24 cellular contexts compared by ENCODE assay signal in genomic region chr6:110760589-110760988, GRCh38.
"Had no signal": no experiment of that assay in that cellular context is flagged by ENCODE, and none has a peak within 500 bp of the region (broad histone marks: within the 10 kb centered on the region; RNA-seq: fewer than 3 reads in every experiment).

No MANE protein-coding gene starts in this region.

- H3K27me3 Mint-ChIP-seq: naive thymus-derived CD8-positive, alpha-beta T cell; stimulated activated naive CD8-positive, alpha-beta T cell treated with anti-CD3 and anti-CD28 coated beads, Interleukin-15, Interleukin-2, amounts not matched to agents 100 ng/mL and 50 ng/mL, for 24 hours; type B pancreatic cell had no signal

- H3K36me3 ChIP-seq: left lung, lower lobe of right lung, pancreas, prostate gland, sigmoid colon, tibial nerve, uterus had no signal

- H3K27ac ChIP-seq: hepatocyte, left lung, lower lobe of right lung, pancreas, prostate gland, sigmoid colon, spleen, tibial nerve, uterus had no signal

- FAIRE-seq: pancreas, small intestine had no signal

- H3K4me1 ChIP-seq: left lung, lower lobe of right lung, prostate gland, sigmoid colon, tibial nerve, uterus had no signal

- H3K4me3 Mint-ChIP-seq: naive thymus-derived CD8-positive, alpha-beta T cell; stimulated activated effector memory CD8-positive, alpha-beta T cell treated with anti-CD3 and anti-CD28 coated beads, Interleukin-12 subunit alpha, Interleukin-12 subunit beta, amount 100 ng/mL, for 72 hours; stimulated activated naive CD8-positive, alpha-beta T cell treated with anti-CD3 and anti-CD28 coated beads, Interleukin-15, Interleukin-2, amounts not matched to agents 100 ng/mL and 50 ng/mL, for 24 hours; type B pancreatic cell had no signal

- DNase-seq: islet precursor cell; left colon; left lung; lower lobe of right lung; mammary epithelial cell; naive thymus-derived CD8-positive, alpha-beta T cell; nucleus accumbens; pancreas; posterior cingulate gyrus; retina; right cardiac atrium; sigmoid colon; small intestine; spleen; stimulated activated CD4-positive, alpha-beta T cell treated with anti-CD3 and anti-CD28 coated beads, Interleukin-4, amount 100 ng/mL, for 24 hours; stimulated activated naive CD4-positive, alpha-beta T cell; substantia nigra; uterus had no signal

- H3K4me2 ChIP-seq: hepatocyte had no signal

- H3K27ac Mint-ChIP-seq: stimulated activated effector memory CD8-positive, alpha-beta T cell treated with anti-CD3 and anti-CD28 coated beads, Interleukin-12 subunit alpha, Interleukin-12 subunit beta, amount 100 ng/mL, for 72 hours; stimulated activated naive CD8-positive, alpha-beta T cell treated with anti-CD3 and anti-CD28 coated beads, Interleukin-15, Interleukin-2, amounts not matched to agents 100 ng/mL and 50 ng/mL, for 24 hours; type B pancreatic cell had no signal

- H3K9me3 ChIP-seq: left lung, lower lobe of right lung, pancreas, prostate gland, sigmoid colon, spleen, tibial nerve, uterus had no signal

- H2AFZ ChIP-seq: hepatocyte had no signal

- H3K4me3 ChIP-seq: hepatocyte, left lung, lower lobe of right lung, pancreas, prostate gland, sigmoid colon, spleen, tibial nerve, uterus had no signal

- H3K27me3 ChIP-seq: hepatocyte, left lung, pancreas, sigmoid colon, spleen, tibial nerve, uterus had no signal

- ATAC-seq: left colon; lower lobe of right lung; naive thymus-derived CD8-positive, alpha-beta T cell; pancreas; right cardiac atrium; stimulated activated effector memory CD8-positive, alpha-beta T cell treated with anti-CD3 and anti-CD28 coated beads, Interleukin-12 subunit alpha, Interleukin-12 subunit beta, amount 100 ng/mL, for 72 hours had no signal
